Comparison of ENCODE assay signal across 27 cellular contexts in genomic region chr2:171841996-171842395, GRCh38.
"Had no signal": no experiment of that assay in that cellular context is flagged by ENCODE, and none has a peak within 500 bp of the region (broad histone marks: within the 10 kb centered on the region; RNA-seq: fewer than 3 reads in every experiment).

No MANE protein-coding gene starts in this region.

- DNase-seq: stimulated activated CD4-positive, alpha-beta T cell treated with anti-CD3 and anti-CD28 coated beads, Interleukin-2, amount 100 ng/mL, for 48 hours; stimulated activated CD4-positive, alpha-beta T cell treated with anti-CD3 and anti-CD28 coated beads, Interleukin-4, amount 100 ng/mL, for 1 hour; stimulated activated CD4-positive, alpha-beta T cell treated with anti-CD3 and anti-CD28 coated beads, Interleukin-4, amount 100 ng/mL, for 24 hours; stimulated activated CD4-positive, alpha-beta T cell treated with anti-CD3 and anti-CD28 coated beads, Interleukin-4, amount 100 ng/mL, for 4 hours; stimulated activated CD8-positive, alpha-beta memory T cell treated with anti-CD3 and anti-CD28 coated beads, Interleukin-4, amount 100 ng/mL, for 48 hours; stimulated activated naive B cell treated with anti-CD40 and anti-IgM and Interleukin-4, amounts not matched to agents 10 μg/mL and 1 μg/mL and 100 μg/mL, for 72 hours; stimulated activated naive CD4-positive, alpha-beta T cell; stimulated activated naive CD4-positive, alpha-beta T cell treated with Interleukin-2 at 50 U/mL for 16 hours; stimulated activated naive CD8-positive, alpha-beta T cell treated with anti-CD3 and anti-CD28 coated beads, Interleukin-15, amount 100 ng/mL, for 72 hours; stimulated activated naive CD8-positive, alpha-beta T cell treated with anti-CD3 and anti-CD28 coated beads, Interleukin-15, Interleukin-2, amounts not matched to agents 100 U/mL and 50 U/mL, for 24 hours; stomach; substantia nigra; testis; thyroid gland; tibial artery; transverse colon; trophoblast cell; upper lobe of left lung; upper lobe of right lung; uterus had no signal

- ATAC-seq: stimulated activated effector memory CD8-positive, alpha-beta T cell treated with anti-CD3 and anti-CD28 coated beads, Interleukin-12 subunit alpha, Interleukin-12 subunit beta, amount 100 ng/mL, for 72 hours; stimulated activated memory B cell treated with anti-CD40 and anti-IgM and Interleukin-4, amounts not matched to agents 10 μg/mL and 1 μg/mL and 100 μg/mL, for 72 hours; stimulated activated naive B cell treated with anti-CD40 and anti-IgM and Interleukin-4, amounts not matched to agents 10 μg/mL and 1 μg/mL and 100 μg/mL, for 72 hours; stimulated activated naive CD8-positive, alpha-beta T cell treated with anti-CD3 and anti-CD28 coated beads, Interleukin-15, amount 100 ng/mL, for 72 hours; stimulated activated naive CD8-positive, alpha-beta T cell treated with anti-CD3 and anti-CD28 coated beads, Interleukin-15, Interleukin-2, amounts not matched to agents 100 U/mL and 50 U/mL, for 24 hours; upper lobe of right lung had no signal

- H3K27me3 ChIP-seq: stomach, suprapubic skin, testis, thyroid gland, tibial artery, tibial nerve, transverse colon, upper lobe of left lung, upper lobe of right lung, uterus, vagina had no signal

- FAIRE-seq: urothelium cell line had no signal

- H3K4me1 ChIP-seq: stomach, suprapubic skin, testis, tibial artery, transverse colon, upper lobe of right lung, uterus had no signal

- H3K4me3 ChIP-seq: stomach, suprapubic skin, testis, thoracic aorta, thyroid gland, tibial artery, tibial nerve, transverse colon, upper lobe of left lung, upper lobe of right lung, uterus, vagina had no signal

- H3K27ac ChIP-seq: stomach, suprapubic skin, testis, thoracic aorta, thyroid gland, tibial artery, tibial nerve, transverse colon, upper lobe of left lung, upper lobe of right lung, uterus, vagina had no signal

- H3K9me3 ChIP-seq: stomach, suprapubic skin, testis, thoracic aorta, thyroid gland, tibial artery, tibial nerve, transverse colon, upper lobe of left lung, upper lobe of right lung, uterus, vagina had no signal

- H3K36me3 ChIP-seq: thoracic aorta, thyroid gland, upper lobe of right lung, uterus had no signal
